In the genomic region with DNA sequence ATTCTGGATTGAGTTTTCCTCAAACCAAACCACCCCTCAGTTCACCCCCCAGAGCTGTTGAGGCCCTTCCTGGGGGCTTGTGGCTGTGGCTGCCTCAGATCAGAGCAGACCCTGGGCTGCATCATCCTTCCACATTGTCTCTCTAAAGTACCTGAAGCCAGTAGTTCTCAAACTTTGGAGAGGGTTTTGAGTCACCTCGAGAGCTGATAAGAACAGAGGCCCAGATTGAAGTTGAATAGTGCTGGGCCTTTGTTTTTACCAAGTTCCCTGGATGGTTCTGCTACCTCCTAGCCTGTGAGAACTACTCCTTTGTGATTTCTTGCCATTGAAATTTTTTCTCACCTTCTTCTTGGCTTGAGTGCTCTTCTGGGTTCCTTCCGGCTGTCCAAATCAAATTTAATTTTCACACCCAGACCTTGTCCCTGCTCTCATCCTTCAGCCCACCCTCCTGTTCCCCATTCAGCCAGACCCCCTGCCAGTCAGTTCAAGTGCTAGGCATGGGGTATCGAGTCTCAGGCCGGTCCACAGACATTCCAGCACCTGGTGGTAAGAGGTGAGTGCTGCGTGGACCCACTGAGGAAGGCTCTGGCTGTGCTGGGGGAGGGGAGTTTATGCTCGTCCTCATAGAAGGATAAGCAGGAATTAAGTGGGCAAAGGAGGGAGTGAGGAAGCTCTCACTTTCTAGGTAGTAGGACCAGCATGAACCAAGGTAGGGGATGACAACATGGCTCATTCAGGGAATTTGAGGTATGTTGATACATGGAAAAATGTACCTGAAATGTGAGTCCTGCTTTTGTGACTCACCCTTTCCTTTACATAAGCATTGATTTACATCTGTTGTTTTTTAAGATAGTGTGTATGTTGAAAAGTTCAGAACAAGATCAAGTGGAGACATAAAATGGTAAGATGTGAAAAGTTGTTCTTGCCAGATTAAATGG, we compare ENCODE assay signal across 12 cellular contexts.
DNase-seq lines count a peak whose midpoint lies in the region; ATAC-seq and TF ChIP-seq lines count a peak whose summit lies in the region.
"Had no signal": no experiment of that assay in that cellular context is flagged by ENCODE, and none has a peak within 500 bp of the region (broad histone marks: within the 10 kb centered on the region; RNA-seq: fewer than 3 reads in every experiment).

No MANE protein-coding gene starts in this region.

- no peak overlapping the region for H3K27ac ChIP-seq in Peyer's patch

- H3K27me3 Mint-ChIP-seq in activated CD4-positive, alpha-beta T cell treated with anti-CD3 and anti-CD28 coated beads, Interleukin-2, amount 10 ng/mL, durations not matched to agents 7 days and 5 days: no peaks in the 10 kb centered on the region

- H3K9me3 Mint-ChIP-seq in activated CD4-positive, alpha-beta T cell treated with anti-CD3 and anti-CD28 coated beads, Interleukin-2, amount 10 ng/mL, durations not matched to agents 7 days and 5 days: no peaks in the 10 kb centered on the region
- H3K9me3 Mint-ChIP-seq: nephron had no signal

- CTCF ChIA-PET in activated CD4-positive, alpha-beta T cell treated with anti-CD3 and anti-CD28 coated beads, Interleukin-2, amount 10 ng/mL, durations not matched to agents 7 days and 5 days (lab: Charles Lee): interaction anchor here (0.8 to 3.0 kb wide), 4 partner anchors 9 to 19 kb away, joined by 3 to 16 read pairs (median 3); no protein-coding TSS in a partner anchor

- no peak for TF ChIP-seq CTCF in fibroblast of the aortic adventitia (IDR thresholded peaks at IDR 0.05; ENCODE audit: insufficient read depth, low read length)
- no peak for TF ChIP-seq CTCF in Peyer's patch (IDR thresholded peaks at IDR 0.05)

- H3K36me3 Mint-ChIP-seq in activated CD4-positive, alpha-beta T cell treated with anti-CD3 and anti-CD28 coated beads, Interleukin-2, amount 10 ng/mL, durations not matched to agents 7 days and 5 days (ENCODE audit: low read depth): peaks cover 19% of the 10 kb centered on the region

- POLR2A ChIA-PET in activated CD4-positive, alpha-beta T cell treated with anti-CD3 and anti-CD28 coated beads, Interleukin-2, amount 10 ng/mL, durations not matched to agents 7 days and 5 days (lab: Charles Lee): no interaction called here

- H3K4me3 Mint-ChIP-seq in activated CD4-positive, alpha-beta T cell treated with anti-CD3 and anti-CD28 coated beads, Interleukin-2, amount 10 ng/mL, durations not matched to agents 7 days and 5 days: no peak overlapping the region
- H3K4me3 Mint-ChIP-seq: nephron had no signal

- no peaks in the 10 kb centered on the region for H3K9me3 ChIP-seq in Peyer's patch

- H3K4me3 ChIP-seq in fibroblast of the aortic adventitia (ENCODE audit: low read depth, low read length) (no peak overlapping the region), Peyer's patch (no peak overlapping the region)

- H3K27me3 ChIP-seq in Peyer's patch: no peaks in the 10 kb centered on the region

- peak; percentile 73 for ATAC-seq in stimulated activated naive CD8-positive, alpha-beta T cell treated with anti-CD3 and anti-CD28 coated beads, Interleukin-15, Interleukin-2, amounts not matched to agents 100 U/mL and 50 U/mL, for 24 hours

- H3K27ac Mint-ChIP-seq in activated CD4-positive, alpha-beta T cell treated with anti-CD3 and anti-CD28 coated beads, Interleukin-2, amount 10 ng/mL, durations not matched to agents 7 days and 5 days: peak overlapping the region; percentile 0

- peaks cover 0 to 40% (median 5%) of the 10 kb centered on the region in 4 donors for H3K4me1 ChIP-seq in Peyer's patch

- no peaks in the 10 kb centered on the region for H3K36me3 ChIP-seq in Peyer's patch

- H3K4me1 Mint-ChIP-seq in activated CD4-positive, alpha-beta T cell treated with anti-CD3 and anti-CD28 coated beads, Interleukin-2, amount 10 ng/mL, durations not matched to agents 7 days and 5 days: peaks cover 58% of the 10 kb centered on the region

- TF ChIP-seq POLR2A in Peyer's patch (IDR thresholded peaks at IDR 0.05): no peak

- DNase-seq in activated CD4-positive, alpha-beta T cell treated with anti-CD3 and anti-CD28 coated beads, Interleukin-2, amount 10 ng/mL, durations not matched to agents 7 days and 5 days: no peak
- no peak for DNase-seq in activated CD4-positive, alpha-beta T cell treated with anti-CD3 and anti-CD28 coated beads for 1 hour
- DNase-seq in activated CD4-positive, alpha-beta T cell treated with anti-CD3 and anti-CD28 coated beads, Interleukin-2, amount 50 U/mL, for 4 hours: peak; percentile 10 to 14
- DNase-seq in fibroblast of the aortic adventitia (ENCODE audit: low read depth) (peak; percentile 43), DMS53 treated with DMSO at 0.1 percent for 48 hours (lab: John Stamatoyannopoulos, UW; ENCODE audit: unreplicated experiment) (no peak), Peyer's patch (no peak), GOT3 (lab: John Stamatoyannopoulos, UW) (no peak)
- no peak for DNase-seq in stimulated activated naive CD8-positive, alpha-beta T cell treated with anti-CD3 and anti-CD28 coated beads, Interleukin-15, Interleukin-2, amounts not matched to agents 100 U/mL and 50 U/mL, for 24 hours
- DNase-seq: activated effector memory CD4-positive, alpha-beta T cell treated with anti-CD3 and anti-CD28 coated beads, Interleukin-2, amount 50 U/mL, for 16 hours; GF-D8; NCI-H774 had no signal

Comparison
In these comparisons a context has a peak if more than half of its experiments do, and no peak if none do; other contexts are left out.
1. DNase-seq: peak in activated CD4-positive, alpha-beta T cell treated with anti-CD3 and anti-CD28 coated beads, Interleukin-2, amount 50 U/mL, for 4 hours (2 of 2) and fibroblast of the aortic adventitia (single experiment); none in activated CD4-positive, alpha-beta T cell treated with anti-CD3 and anti-CD28 coated beads, Interleukin-2, amount 10 ng/mL, durations not matched to agents 7 days and 5 days (single experiment), activated CD4-positive, alpha-beta T cell treated with anti-CD3 and anti-CD28 coated beads for 1 hour (single experiment), stimulated activated naive CD8-positive, alpha-beta T cell treated with anti-CD3 and anti-CD28 coated beads, Interleukin-15, Interleukin-2, amounts not matched to agents 100 U/mL and 50 U/mL, for 24 hours (single experiment), DMS53 treated with DMSO at 0.1 percent for 48 hours (single experiment), Peyer's patch (0 of 3) and GOT3 (single experiment).